In the genomic region with DNA sequence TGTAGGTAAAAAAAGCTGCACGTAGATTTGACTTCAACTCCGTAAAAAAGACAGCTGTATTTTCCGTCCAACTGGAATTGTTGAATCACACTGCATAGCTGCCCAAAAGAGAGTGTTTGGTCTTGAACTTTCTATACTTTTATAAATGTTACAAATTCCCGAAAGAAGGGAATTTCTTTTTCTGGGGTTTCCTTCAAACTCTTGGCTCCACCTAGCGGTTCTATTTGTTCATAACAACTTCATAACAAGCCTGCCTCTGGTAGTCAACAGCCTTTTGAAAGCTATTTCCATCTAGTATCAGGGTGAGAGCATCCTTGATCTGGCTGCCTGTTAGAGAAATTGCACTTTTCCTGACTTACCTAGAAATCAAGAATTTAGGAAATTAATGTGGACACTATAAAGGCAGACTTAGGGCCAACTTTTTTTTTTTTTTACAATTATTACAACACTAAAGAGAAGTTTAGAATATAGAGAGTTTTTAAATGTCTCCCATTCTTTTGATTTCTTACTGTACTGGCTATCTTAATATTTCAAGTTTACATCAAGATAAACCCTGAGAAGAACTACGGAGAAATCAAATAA, we compare ENCODE assay signal across 8 cellular contexts. TPM values are rescaled to one million over a fixed set of nuclear protein-coding genes. Genes with fewer than 3 reads are reported as not detected.
DNase-seq lines count a peak whose midpoint lies in the region; ATAC-seq and TF ChIP-seq lines count a peak whose summit lies in the region.

No MANE protein-coding gene starts in this region.

- TF ChIP-seq RAD21 in liver (IDR thresholded peaks at IDR 0.05), result peak; percentile 84 to 88

- TF ChIP-seq CTCF in Panc1 (IDR thresholded peaks at IDR 0.05), result peak; percentile 80
- peak; percentile 65 for TF ChIP-seq CTCF in choroid plexus epithelial cell (conservative IDR thresholded peaks at IDR 0.05; ENCODE audit: low read depth, low read length)
- peak; percentile 67 for TF ChIP-seq CTCF in liver (IDR thresholded peaks at IDR 0.05; ENCODE audit: low read depth, low read length, missing input control)
- TF ChIP-seq CTCF in upper lobe of left lung (IDR thresholded peaks at IDR 0.05), result peak; percentile 52 to 76 (median 69)

- H3K36me3 ChIP-seq in Panc1 (ENCODE audit: control insufficient read depth, insufficient read depth, low read length), result no peaks in the 10 kb centered on the region; the same call in 1 of the 2 replicates
- peaks cover 2 to 38% (median 22%) of the 10 kb centered on the region in 4 donors for H3K36me3 ChIP-seq in liver (ENCODE audit: control insufficient read depth in 4 of 4, insufficient read depth in 3 of 4, low read depth in 1 of 4, low read length in 3 of 4)
- peaks cover 0 to 15% (median 0%) of the 10 kb centered on the region in 4 donors for H3K36me3 ChIP-seq in upper lobe of left lung

- no peak for TF ChIP-seq EP300 in upper lobe of left lung (IDR thresholded peaks at IDR 0.05)

- CTCF ChIA-PET in Panc1 (lab: Charles Lee), result interaction anchor here (0.5 to 1.8 kb wide), 11 partner anchors 10 to 676 kb away, joined by 3 to 11 read pairs (median 5); no protein-coding TSS in a partner anchor

- DNase-seq in EH (ENCODE audit: low read depth) (peak; percentile 70), KBM-7 (peak; percentile 76), Panc1 (ENCODE audit: low read depth, low spot score) (peak; percentile 25), choroid plexus epithelial cell (ENCODE audit: low read depth) (peak; percentile 84), upper lobe of left lung (no peak), occipital lobe (lab: John Stamatoyannopoulos, UW) (no peak)

- no peak for TF ChIP-seq POLR2A in upper lobe of left lung (IDR thresholded peaks at IDR 0.05)

- ATAC-seq in Panc1 (0 out of 2 replicates have a peak, but pooled peaks have one; percentile 67), upper lobe of left lung (ENCODE audit: low FRiP score in 2 of 2) (peak in 1 of 2 donors; percentile 77), HG02759 (IDR thresholded peaks at IDR 0.05; ENCODE audit: unreplicated experiment) (no peak)

- no peak overlapping the region for H3K9ac ChIP-seq in liver (ENCODE audit: low read depth in 1 of 2, low read length in 2 of 2)

- H3K9me3 ChIP-seq in Panc1 (ENCODE audit: control insufficient read depth, insufficient read depth, low read depth, low read length) (no peaks in the 10 kb centered on the region), liver (ENCODE audit: control insufficient read depth in 4 of 4, low read length in 3 of 4) (no peaks in the 10 kb centered on the region), upper lobe of left lung (no peaks in the 10 kb centered on the region)

- no peaks in the 10 kb centered on the region for H3K27me3 ChIP-seq in Panc1 (ENCODE audit: control insufficient read depth, insufficient read depth, low read length)
- no peaks in the 10 kb centered on the region for H3K27me3 ChIP-seq in liver (ENCODE audit: control insufficient read depth in 4 of 4, insufficient read depth in 4 of 4, low read length in 3 of 4)
- H3K27me3 ChIP-seq in upper lobe of left lung, result no peaks in the 10 kb centered on the region

- 46% methylated on average over 6 of the region's 6 CpGs for WGBS in liver
- WGBS in upper lobe of left lung, 2 donors, result 24 to 26% methylated on average over 6 of the region's 6 CpGs

- BruUV-seq in Panc1 (replicated peaks; lab: Mats Ljungman, UMichigan), result no TSS peak

- no peak overlapping the region for H3K4me3 ChIP-seq in Panc1 (ENCODE audit: low read depth in 2 of 2, low read length in 2 of 2)
- no peak overlapping the region for H3K4me3 ChIP-seq in choroid plexus epithelial cell (ENCODE audit: low read depth, low read length)
- no peak overlapping the region for H3K4me3 ChIP-seq in liver (ENCODE audit: low read depth in 1 of 3, low read length in 3 of 3)
- H3K4me3 ChIP-seq in upper lobe of left lung, result no peak overlapping the region

- intact Hi-C loops in Panc1 (cut with micrococcal nuclease; ENCODE audit: unreplicated experiment), result loop anchor here (2.0 to 10.0 kb wide), 3 partner anchors 63 to 472 kb away; no protein-coding TSS in a partner anchor

- H3K4me1 ChIP-seq in Panc1 (ENCODE audit: control insufficient read depth, insufficient read depth, low read length) (no peaks in the 10 kb centered on the region), liver (ENCODE audit: control insufficient read depth in 4 of 4, insufficient read depth in 4 of 4, low read length in 3 of 4) (no peaks in the 10 kb centered on the region), upper lobe of left lung (peaks cover 5 to 15% (median 7%) of the 10 kb centered on the region in 4 donors)

- POLR2A ChIA-PET in Panc1 (lab: Charles Lee), result interaction anchor here (0.5 kb wide), 1 partner anchor 101 kb away, joined by 3 read pairs; no protein-coding TSS in a partner anchor

- H3K27ac ChIP-seq in Panc1 (ENCODE audit: low read length) (no peak overlapping the region), liver (ENCODE audit: low read depth in 1 of 2, low read length in 2 of 2) (no peak overlapping the region), upper lobe of left lung (no peak overlapping the region)

- in situ Hi-C loops in KBM-7 (cut with MboI; ENCODE audit: low pct_unique_long_range_greater_than_20kb, low sequenced_read_pairs) (no loop called here), Panc1 (cut with HindIII; ENCODE audit: low pct_unique_long_range_greater_than_20kb, low sequenced_read_pairs) (no loop called here)

TF ChIP-seq in liver, 16 proteins besides CTCF, POLR2A, EP300 and RAD21:
- TF ChIP-seq, protein P1, sequence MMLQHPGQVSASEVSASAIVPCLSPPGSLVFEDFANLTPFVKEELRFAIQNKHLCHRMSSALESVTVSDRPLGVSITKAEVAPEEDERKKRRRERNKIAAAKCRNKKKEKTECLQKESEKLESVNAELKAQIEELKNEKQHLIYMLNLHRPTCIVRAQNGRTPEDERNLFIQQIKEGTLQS (IDR thresholded peaks at IDR 0.05), result no peak
- TF ChIP-seq RXRA (IDR thresholded peaks at IDR 0.05) (no peak), JUND (IDR thresholded peaks at IDR 0.05) (no peak), FOXA2 (IDR thresholded peaks at IDR 0.05) (no peak), GABPA (IDR thresholded peaks at IDR 0.05 in 1 of 2, conservative IDR thresholded peaks at IDR 0.05 in 1 of 2) (no peak)

RNA-seq across cellular contexts. Expression of a gene that starts 48.1 kb away (rescaled TPM):
- total RNA-seq in Panc1 (2021; ENCODE audit: unreplicated experiment) (54.6 TPM), liver (1 to 10 TPM; 8.0 to 8.5 TPM), upper lobe of left lung (10 to 100 TPM; 15.3 to 29.3 (median 25.5) TPM), occipital lobe (18.6 TPM)
- polyA plus RNA-seq in Panc1 (2012; ENCODE audit: insufficient read length), result 50.8 TPM
- 1 to 10 TPM; 1.8 to 5.7 TPM for polyA plus RNA-seq in liver

Comparison
In these comparisons a context has a peak if more than half of its experiments do, and no peak if none do; other contexts are left out.
1. DNase-seq: peak in EH (single experiment), KBM-7 (single experiment), Panc1 (single experiment) and choroid plexus epithelial cell (single experiment); none in upper lobe of left lung (0 of 2) and occipital lobe (single experiment).
2. Peak in every context shown above with its lines, with median percentiles within 50 percentile points of each other: CTCF ChIP-seq.